ENCODE assay signal across 1 cellular context in genomic region chr3:108221911-108222812, GRCh38.
TF ChIP-seq lines count a peak whose summit lies in the region.

IFT57 (minus strand) TSS chr3:108222424; CDS start chr3:108222322, 102 bp downstream.

TF ChIP-seq in K562, 482 proteins besides CTCF, POLR2A, EP300 and RAD21 (continued from another document and continues in another):
- peak in 1 of 3 experiments; percentile 38; a peak in 1 of 6 replicates for TF ChIP-seq ZBTB11 (CRISPR knock-in tag; IDR thresholded peaks at IDR 0.05)
- TF ChIP-seq, protein P1, sequence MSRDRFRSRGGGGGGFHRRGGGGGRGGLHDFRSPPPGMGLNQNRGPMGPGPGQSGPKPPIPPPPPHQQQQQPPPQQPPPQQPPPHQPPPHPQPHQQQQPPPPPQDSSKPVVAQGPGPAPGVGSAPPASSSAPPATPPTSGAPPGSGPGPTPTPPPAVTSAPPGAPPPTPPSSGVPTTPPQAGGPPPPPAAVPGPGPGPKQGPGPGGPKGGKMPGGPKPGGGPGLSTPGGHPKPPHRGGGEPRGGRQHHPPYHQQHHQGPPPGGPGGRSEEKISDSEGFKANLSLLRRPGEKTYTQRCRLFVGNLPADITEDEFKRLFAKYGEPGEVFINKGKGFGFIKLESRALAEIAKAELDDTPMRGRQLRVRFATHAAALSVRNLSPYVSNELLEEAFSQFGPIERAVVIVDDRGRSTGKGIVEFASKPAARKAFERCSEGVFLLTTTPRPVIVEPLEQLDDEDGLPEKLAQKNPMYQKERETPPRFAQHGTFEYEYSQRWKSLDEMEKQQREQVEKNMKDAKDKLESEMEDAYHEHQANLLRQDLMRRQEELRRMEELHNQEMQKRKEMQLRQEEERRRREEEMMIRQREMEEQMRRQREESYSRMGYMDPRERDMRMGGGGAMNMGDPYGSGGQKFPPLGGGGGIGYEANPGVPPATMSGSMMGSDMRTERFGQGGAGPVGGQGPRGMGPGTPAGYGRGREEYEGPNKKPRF (IDR thresholded peaks at IDR 0.05; ENCODE audit: low read depth, low read length): no peak
- TF ChIP-seq, protein P2, sequence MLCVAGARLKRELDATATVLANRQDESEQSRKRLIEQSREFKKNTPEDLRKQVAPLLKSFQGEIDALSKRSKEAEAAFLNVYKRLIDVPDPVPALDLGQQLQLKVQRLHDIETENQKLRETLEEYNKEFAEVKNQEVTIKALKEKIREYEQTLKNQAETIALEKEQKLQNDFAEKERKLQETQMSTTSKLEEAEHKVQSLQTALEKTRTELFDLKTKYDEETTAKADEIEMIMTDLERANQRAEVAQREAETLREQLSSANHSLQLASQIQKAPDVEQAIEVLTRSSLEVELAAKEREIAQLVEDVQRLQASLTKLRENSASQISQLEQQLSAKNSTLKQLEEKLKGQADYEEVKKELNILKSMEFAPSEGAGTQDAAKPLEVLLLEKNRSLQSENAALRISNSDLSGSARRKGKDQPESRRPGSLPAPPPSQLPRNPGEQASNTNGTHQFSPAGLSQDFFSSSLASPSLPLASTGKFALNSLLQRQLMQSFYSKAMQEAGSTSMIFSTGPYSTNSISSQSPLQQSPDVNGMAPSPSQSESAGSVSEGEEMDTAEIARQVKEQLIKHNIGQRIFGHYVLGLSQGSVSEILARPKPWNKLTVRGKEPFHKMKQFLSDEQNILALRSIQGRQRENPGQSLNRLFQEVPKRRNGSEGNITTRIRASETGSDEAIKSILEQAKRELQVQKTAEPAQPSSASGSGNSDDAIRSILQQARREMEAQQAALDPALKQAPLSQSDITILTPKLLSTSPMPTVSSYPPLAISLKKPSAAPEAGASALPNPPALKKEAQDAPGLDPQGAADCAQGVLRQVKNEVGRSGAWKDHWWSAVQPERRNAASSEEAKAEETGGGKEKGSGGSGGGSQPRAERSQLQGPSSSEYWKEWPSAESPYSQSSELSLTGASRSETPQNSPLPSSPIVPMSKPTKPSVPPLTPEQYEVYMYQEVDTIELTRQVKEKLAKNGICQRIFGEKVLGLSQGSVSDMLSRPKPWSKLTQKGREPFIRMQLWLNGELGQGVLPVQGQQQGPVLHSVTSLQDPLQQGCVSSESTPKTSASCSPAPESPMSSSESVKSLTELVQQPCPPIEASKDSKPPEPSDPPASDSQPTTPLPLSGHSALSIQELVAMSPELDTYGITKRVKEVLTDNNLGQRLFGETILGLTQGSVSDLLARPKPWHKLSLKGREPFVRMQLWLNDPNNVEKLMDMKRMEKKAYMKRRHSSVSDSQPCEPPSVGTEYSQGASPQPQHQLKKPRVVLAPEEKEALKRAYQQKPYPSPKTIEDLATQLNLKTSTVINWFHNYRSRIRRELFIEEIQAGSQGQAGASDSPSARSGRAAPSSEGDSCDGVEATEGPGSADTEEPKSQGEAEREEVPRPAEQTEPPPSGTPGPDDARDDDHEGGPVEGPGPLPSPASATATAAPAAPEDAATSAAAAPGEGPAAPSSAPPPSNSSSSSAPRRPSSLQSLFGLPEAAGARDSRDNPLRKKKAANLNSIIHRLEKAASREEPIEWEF (CRISPR knock-in tag; IDR thresholded peaks at IDR 0.05): no peak
- TF ChIP-seq ZNF212 (CRISPR knock-in tag; IDR thresholded peaks at IDR 0.05): no peak
- TF ChIP-seq CHD1 (IDR thresholded peaks at IDR 0.05; ENCODE audit: low read length): no peak
- TF ChIP-seq, protein P3, sequence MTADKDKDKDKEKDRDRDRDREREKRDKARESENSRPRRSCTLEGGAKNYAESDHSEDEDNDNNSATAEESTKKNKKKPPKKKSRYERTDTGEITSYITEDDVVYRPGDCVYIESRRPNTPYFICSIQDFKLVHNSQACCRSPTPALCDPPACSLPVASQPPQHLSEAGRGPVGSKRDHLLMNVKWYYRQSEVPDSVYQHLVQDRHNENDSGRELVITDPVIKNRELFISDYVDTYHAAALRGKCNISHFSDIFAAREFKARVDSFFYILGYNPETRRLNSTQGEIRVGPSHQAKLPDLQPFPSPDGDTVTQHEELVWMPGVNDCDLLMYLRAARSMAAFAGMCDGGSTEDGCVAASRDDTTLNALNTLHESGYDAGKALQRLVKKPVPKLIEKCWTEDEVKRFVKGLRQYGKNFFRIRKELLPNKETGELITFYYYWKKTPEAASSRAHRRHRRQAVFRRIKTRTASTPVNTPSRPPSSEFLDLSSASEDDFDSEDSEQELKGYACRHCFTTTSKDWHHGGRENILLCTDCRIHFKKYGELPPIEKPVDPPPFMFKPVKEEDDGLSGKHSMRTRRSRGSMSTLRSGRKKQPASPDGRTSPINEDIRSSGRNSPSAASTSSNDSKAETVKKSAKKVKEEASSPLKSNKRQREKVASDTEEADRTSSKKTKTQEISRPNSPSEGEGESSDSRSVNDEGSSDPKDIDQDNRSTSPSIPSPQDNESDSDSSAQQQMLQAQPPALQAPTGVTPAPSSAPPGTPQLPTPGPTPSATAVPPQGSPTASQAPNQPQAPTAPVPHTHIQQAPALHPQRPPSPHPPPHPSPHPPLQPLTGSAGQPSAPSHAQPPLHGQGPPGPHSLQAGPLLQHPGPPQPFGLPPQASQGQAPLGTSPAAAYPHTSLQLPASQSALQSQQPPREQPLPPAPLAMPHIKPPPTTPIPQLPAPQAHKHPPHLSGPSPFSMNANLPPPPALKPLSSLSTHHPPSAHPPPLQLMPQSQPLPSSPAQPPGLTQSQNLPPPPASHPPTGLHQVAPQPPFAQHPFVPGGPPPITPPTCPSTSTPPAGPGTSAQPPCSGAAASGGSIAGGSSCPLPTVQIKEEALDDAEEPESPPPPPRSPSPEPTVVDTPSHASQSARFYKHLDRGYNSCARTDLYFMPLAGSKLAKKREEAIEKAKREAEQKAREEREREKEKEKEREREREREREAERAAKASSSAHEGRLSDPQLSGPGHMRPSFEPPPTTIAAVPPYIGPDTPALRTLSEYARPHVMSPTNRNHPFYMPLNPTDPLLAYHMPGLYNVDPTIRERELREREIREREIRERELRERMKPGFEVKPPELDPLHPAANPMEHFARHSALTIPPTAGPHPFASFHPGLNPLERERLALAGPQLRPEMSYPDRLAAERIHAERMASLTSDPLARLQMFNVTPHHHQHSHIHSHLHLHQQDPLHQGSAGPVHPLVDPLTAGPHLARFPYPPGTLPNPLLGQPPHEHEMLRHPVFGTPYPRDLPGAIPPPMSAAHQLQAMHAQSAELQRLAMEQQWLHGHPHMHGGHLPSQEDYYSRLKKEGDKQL (CRISPR knock-in tag; IDR thresholded peaks at IDR 0.05; ENCODE audit: borderline replicate concordance): no peak
- peak; percentile 77 for TF ChIP-seq POLR2G (IDR thresholded peaks at IDR 0.05; ENCODE audit: low read depth, low read length)
- no peak for TF ChIP-seq ZNF140 (CRISPR knock-in tag; IDR thresholded peaks at IDR 0.05)
- peak; percentile 53; the same call in 1 of the 2 replicates for TF ChIP-seq NBN (IDR thresholded peaks at IDR 0.05; ENCODE audit: low read depth)
- 0 out of 2 replicates have a peak, but pooled peaks have one; percentile 16 for TF ChIP-seq ETV1 (tag; conservative IDR thresholded peaks at IDR 0.05; ENCODE audit: low read depth)
- TF ChIP-seq, protein P4, sequence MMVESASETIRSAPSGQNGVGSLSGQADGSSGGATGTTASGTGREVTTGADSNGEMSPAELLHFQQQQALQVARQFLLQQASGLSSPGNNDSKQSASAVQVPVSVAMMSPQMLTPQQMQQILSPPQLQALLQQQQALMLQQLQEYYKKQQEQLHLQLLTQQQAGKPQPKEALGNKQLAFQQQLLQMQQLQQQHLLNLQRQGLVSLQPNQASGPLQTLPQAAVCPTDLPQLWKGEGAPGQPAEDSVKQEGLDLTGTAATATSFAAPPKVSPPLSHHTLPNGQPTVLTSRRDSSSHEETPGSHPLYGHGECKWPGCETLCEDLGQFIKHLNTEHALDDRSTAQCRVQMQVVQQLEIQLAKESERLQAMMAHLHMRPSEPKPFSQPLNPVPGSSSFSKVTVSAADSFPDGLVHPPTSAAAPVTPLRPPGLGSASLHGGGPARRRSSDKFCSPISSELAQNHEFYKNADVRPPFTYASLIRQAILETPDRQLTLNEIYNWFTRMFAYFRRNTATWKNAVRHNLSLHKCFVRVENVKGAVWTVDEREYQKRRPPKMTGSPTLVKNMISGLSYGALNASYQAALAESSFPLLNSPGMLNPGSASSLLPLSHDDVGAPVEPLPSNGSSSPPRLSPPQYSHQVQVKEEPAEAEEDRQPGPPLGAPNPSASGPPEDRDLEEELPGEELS (CRISPR knock-in tag; IDR thresholded peaks at IDR 0.05; ENCODE audit: borderline replicate concordance): no peak
- peak; percentile 52 for TF ChIP-seq SAP30 (IDR thresholded peaks at IDR 0.05; ENCODE audit: borderline replicate concordance, insufficient read depth, low read depth, low read length, poor library complexity, severe bottlenecking)
- no peak for TF ChIP-seq ZBTB1 (CRISPR knock-in tag; IDR thresholded peaks at IDR 0.05; ENCODE audit: borderline replicate concordance, low read depth)
- peak; percentile 19 for TF ChIP-seq TBP (optimal IDR thresholded peaks at IDR 0.05; ENCODE audit: low read depth, low read length)
- TF ChIP-seq LEF1 (IDR thresholded peaks at IDR 0.05): no peak
- no peak for TF ChIP-seq ZNF436 (CRISPR knock-in tag; IDR thresholded peaks at IDR 0.05)
- no peak for TF ChIP-seq ZNF143 (CRISPR knock-in tag; IDR thresholded peaks at IDR 0.05)
- TF ChIP-seq RBM14 (IDR thresholded peaks at IDR 0.05; ENCODE audit: borderline replicate concordance, insufficient read depth, low read depth, low read length): no peak
- TF ChIP-seq MAFG (tag; conservative IDR thresholded peaks at IDR 0.05): no peak
- no peak for TF ChIP-seq TARDBP (IDR thresholded peaks at IDR 0.05)
- TF ChIP-seq GTF2E2 (tag; IDR thresholded peaks at IDR 0.05): no peak
- no peak for TF ChIP-seq IFI16 (CRISPR knock-in tag; IDR thresholded peaks at IDR 0.05)
- TF ChIP-seq MITF (IDR thresholded peaks at IDR 0.05): no peak
- TF ChIP-seq HNRNPLL (IDR thresholded peaks at IDR 0.05; ENCODE audit: low read depth, low read length, poor library complexity, severe bottlenecking): peak; percentile 47
- TF ChIP-seq ZNF518B (CRISPR knock-in tag; IDR thresholded peaks at IDR 0.05): no peak
- no peak for TF ChIP-seq PRMT5 (CRISPR knock-in tag; IDR thresholded peaks at IDR 0.05)
- TF ChIP-seq, protein P5, sequence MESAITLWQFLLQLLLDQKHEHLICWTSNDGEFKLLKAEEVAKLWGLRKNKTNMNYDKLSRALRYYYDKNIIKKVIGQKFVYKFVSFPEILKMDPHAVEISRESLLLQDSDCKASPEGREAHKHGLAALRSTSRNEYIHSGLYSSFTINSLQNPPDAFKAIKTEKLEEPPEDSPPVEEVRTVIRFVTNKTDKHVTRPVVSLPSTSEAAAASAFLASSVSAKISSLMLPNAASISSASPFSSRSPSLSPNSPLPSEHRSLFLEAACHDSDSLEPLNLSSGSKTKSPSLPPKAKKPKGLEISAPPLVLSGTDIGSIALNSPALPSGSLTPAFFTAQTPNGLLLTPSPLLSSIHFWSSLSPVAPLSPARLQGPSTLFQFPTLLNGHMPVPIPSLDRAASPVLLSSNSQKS (CRISPR knock-in tag; IDR thresholded peaks at IDR 0.05): no peak
- no peak for TF ChIP-seq SREBF2 (CRISPR knock-in tag; IDR thresholded peaks at IDR 0.05)
- TF ChIP-seq ZNF282 (CRISPR knock-in tag; IDR thresholded peaks at IDR 0.05): no peak
- TF ChIP-seq HLTF (IDR thresholded peaks at IDR 0.05): no peak
- no peak for TF ChIP-seq SMAD3 (CRISPR knock-in tag; conservative IDR thresholded peaks at IDR 0.05)
- no peak for TF ChIP-seq ZNF239 (CRISPR knock-in tag; IDR thresholded peaks at IDR 0.05)
- no peak for TF ChIP-seq GATA2 (CRISPR knock-in tag; IDR thresholded peaks at IDR 0.05)
